In the genomic region with DNA sequence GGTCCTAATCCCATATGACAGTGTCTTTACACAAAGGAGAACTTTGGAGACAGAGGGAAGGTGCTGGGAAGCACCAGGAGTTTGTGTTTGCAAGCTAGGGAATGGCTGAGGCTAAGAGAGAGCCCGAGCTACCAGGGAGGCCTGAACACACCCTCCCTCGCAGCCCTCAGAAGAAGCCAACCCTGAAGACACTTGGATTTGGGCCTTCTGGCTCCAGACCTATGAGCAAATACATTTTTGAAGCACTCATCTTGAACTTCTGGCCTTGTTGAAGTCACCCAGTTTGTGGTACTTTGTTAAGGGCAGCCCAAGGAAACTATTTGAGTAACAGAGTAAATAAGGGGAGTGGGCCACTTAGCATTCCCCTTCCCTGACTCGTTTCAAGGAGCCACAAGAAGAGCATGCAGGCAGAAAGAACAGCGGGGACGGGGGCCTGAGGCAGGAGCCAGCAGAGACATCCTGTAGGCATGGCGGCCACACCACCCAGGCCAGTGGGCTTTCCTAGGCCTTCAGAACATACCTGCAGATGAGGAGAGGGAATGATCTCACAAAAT, we compare ENCODE assay signal across 29 cellular contexts.
"Had no signal": no experiment of that assay in that cellular context is flagged by ENCODE, and none has a peak within 500 bp of the region (broad histone marks: within the 10 kb centered on the region; RNA-seq: fewer than 3 reads in every experiment).

No MANE protein-coding gene starts in this region.

- H3K4me2 ChIP-seq: hepatocyte, neural progenitor cell had no signal

- H3K4me1 ChIP-seq: gastroesophageal sphincter, heart left ventricle, neural progenitor cell, pancreas, stomach, thyroid gland had no signal

- H3K36me3 Mint-ChIP-seq: mesothelial cell of epicardium; natural killer cell treated with Interleukin-12 subunit alpha and Interleukin-12 subunit beta and Interleukin-15 and Interleukin-18, amount 100 ng/mL, for 72 hours; neural progenitor cell; stimulated activated effector memory CD8-positive, alpha-beta T cell treated with anti-CD3 and anti-CD28 coated beads, Interleukin-12 subunit alpha, Interleukin-12 subunit beta, amount 100 ng/mL, for 72 hours had no signal

- H3K36me3 ChIP-seq: cardiac muscle cell, gastroesophageal sphincter, heart left ventricle, neural progenitor cell, pancreas, stomach, thyroid gland had no signal

- ATAC-seq: effector memory CD8-positive, alpha-beta T cell; foreskin keratinocyte; gastroesophageal sphincter; heart left ventricle; left colon; left ventricle myocardium superior; mucosa of descending colon; natural killer cell treated with Interleukin-12 subunit alpha and Interleukin-12 subunit beta and Interleukin-15 and Interleukin-18, amount 100 ng/mL, for 72 hours; pancreas; sciatic nerve; stimulated activated effector memory CD8-positive, alpha-beta T cell treated with anti-CD3 and anti-CD28 coated beads, Interleukin-12 subunit alpha, Interleukin-12 subunit beta, amount 100 ng/mL, for 72 hours had no signal

- H3K27ac Mint-ChIP-seq: effector memory CD8-positive, alpha-beta T cell; memory B cell; mesothelial cell of epicardium; naive B cell; natural killer cell treated with Interleukin-12 subunit alpha and Interleukin-12 subunit beta and Interleukin-15 and Interleukin-18, amount 100 ng/mL, for 72 hours; neural progenitor cell; progenitor cell of endocrine pancreas; stimulated activated effector memory CD8-positive, alpha-beta T cell treated with anti-CD3 and anti-CD28 coated beads, Interleukin-12 subunit alpha, Interleukin-12 subunit beta, amount 100 ng/mL, for 72 hours had no signal

- H3K9ac ChIP-seq: neural progenitor cell had no signal

- H3K4me3 Mint-ChIP-seq: central memory CD8-positive, alpha-beta T cell; effector memory CD8-positive, alpha-beta T cell; memory B cell; mesothelial cell of epicardium; naive B cell; natural killer cell treated with Interleukin-12 subunit alpha and Interleukin-12 subunit beta and Interleukin-15 and Interleukin-18, amount 100 ng/mL, for 72 hours; neural progenitor cell; stimulated activated effector memory CD8-positive, alpha-beta T cell treated with anti-CD3 and anti-CD28 coated beads, Interleukin-12 subunit alpha, Interleukin-12 subunit beta, amount 100 ng/mL, for 72 hours had no signal

- H3K27me3 ChIP-seq: cardiac muscle cell, foreskin keratinocyte, gastroesophageal sphincter, heart left ventricle, hepatocyte, pancreas, stomach, thyroid gland had no signal

- H3K4me3 ChIP-seq: cardiac muscle cell, coronary artery, gastroesophageal sphincter, heart left ventricle, hepatocyte, lung, mucosa of descending colon, neural progenitor cell, pancreas, stomach, thyroid gland had no signal

- H3K9me3 Mint-ChIP-seq: central memory CD8-positive, alpha-beta T cell; effector memory CD8-positive, alpha-beta T cell; natural killer cell treated with Interleukin-12 subunit alpha and Interleukin-12 subunit beta and Interleukin-15 and Interleukin-18, amount 100 ng/mL, for 72 hours; stimulated activated effector memory CD8-positive, alpha-beta T cell treated with anti-CD3 and anti-CD28 coated beads, Interleukin-12 subunit alpha, Interleukin-12 subunit beta, amount 100 ng/mL, for 72 hours had no signal

- DNase-seq: dermis blood vessel endothelial cell; effector memory CD8-positive, alpha-beta T cell; foreskin keratinocyte; heart left ventricle; left colon; left ventricle myocardium superior; mucosa of descending colon; naive B cell; nucleus accumbens; pancreas; stimulated activated CD4-positive, alpha-beta T cell treated with anti-CD3 and anti-CD28 coated beads, Interleukin-2, amount 100 ng/mL, for 24 hours; stimulated activated CD4-positive, alpha-beta T cell treated with anti-CD3 and anti-CD28 coated beads, Interleukin-4, amount 100 ng/mL, for 24 hours; stimulated activated naive CD4-positive, alpha-beta T cell treated with Interleukin-2 at 50 U/mL for 16 hours; stomach; thyroid gland; trophoblast cell had no signal

- H3K27ac ChIP-seq: cardiac muscle cell, coronary artery, foreskin keratinocyte, gastroesophageal sphincter, heart left ventricle, hepatocyte, neural progenitor cell, pancreas, stomach, thyroid gland had no signal

- H3K4me1 Mint-ChIP-seq: central memory CD8-positive, alpha-beta T cell; mesothelial cell of epicardium; naive B cell; stimulated activated effector memory CD8-positive, alpha-beta T cell treated with anti-CD3 and anti-CD28 coated beads, Interleukin-12 subunit alpha, Interleukin-12 subunit beta, amount 100 ng/mL, for 72 hours had no signal

- H3K9me3 ChIP-seq: gastroesophageal sphincter, mucosa of descending colon, stomach, thyroid gland had no signal

- H2AFZ ChIP-seq: hepatocyte, neural progenitor cell had no signal
